Comparison of ENCODE assay signal across 1 cellular context in the genomic region with DNA sequence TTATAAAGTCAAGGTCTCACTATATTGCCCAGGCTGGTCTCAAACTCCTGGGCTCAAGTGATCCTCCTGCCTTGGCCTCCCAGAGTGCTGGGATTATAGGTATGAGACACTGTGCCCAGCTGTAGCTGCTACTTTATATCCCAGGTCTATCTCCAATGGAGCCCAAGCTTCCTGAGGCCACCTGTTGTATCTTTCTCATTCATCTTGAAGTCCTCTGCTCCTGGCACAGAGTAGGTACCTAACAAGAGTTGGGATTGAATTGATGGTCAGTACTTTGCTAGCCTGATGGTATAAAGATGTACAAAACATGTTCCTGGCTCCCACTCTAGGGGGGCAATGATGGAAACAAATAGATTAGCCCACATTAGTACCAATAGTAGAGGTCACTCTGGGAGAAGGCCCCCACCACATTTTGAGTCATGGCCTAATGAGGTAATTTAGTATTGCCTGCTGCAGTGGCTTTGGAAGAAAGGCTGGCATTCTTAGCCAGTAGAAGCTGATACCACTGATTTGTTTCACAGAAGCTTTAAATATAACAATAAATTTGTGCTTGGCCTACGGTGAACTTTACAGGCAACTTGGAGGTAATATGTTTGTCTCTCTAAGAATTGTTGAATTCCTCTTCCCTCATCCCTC.
A peak's percentile ranks its signal among the peaks of the same experiment; 100 is the strongest.
TF ChIP-seq lines count a peak whose summit lies in the region.

No MANE protein-coding gene starts in this region.

TF ChIP-seq in HEK293, 187 proteins besides CTCF, POLR2A, EP300 and RAD21 (continued from another document and continues in another):
- TF ChIP-seq, protein P1, sequence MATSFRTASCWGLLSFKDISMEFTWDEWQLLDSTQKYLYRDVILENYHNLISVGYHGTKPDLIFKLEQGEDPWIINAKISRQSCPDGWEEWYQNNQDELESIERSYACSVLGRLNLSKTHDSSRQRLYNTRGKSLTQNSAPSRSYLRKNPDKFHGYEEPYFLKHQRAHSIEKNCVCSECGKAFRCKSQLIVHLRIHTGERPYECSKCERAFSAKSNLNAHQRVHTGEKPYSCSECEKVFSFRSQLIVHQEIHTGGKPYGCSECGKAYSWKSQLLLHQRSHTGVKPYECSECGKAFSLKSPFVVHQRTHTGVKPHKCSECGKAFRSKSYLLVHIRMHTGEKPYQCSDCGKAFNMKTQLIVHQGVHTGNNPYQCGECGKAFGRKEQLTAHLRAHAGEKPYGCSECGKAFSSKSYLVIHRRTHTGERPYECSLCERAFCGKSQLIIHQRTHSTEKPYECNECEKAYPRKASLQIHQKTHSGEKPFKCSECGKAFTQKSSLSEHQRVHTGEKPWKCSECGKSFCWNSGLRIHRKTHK (tag by site-specific recombination; IDR thresholded peaks at IDR 0.05): no peak
- no peak for TF ChIP-seq ZNF776 (tag by site-specific recombination; IDR thresholded peaks at IDR 0.05; ENCODE audit: borderline replicate concordance)
- no peak for TF ChIP-seq OVOL3 (tag by site-specific recombination; IDR thresholded peaks at IDR 0.05)
- no peak for TF ChIP-seq GLIS2 (tag by site-specific recombination; IDR thresholded peaks at IDR 0.05)
- TF ChIP-seq ZNF354C (tag by site-specific recombination; IDR thresholded peaks at IDR 0.05; ENCODE audit: borderline replicate concordance, low read depth): no peak
- no peak for TF ChIP-seq SP3 (tag by site-specific recombination; IDR thresholded peaks at IDR 0.05)
- no peak for TF ChIP-seq MEIS1 (CRISPR knock-in tag; IDR thresholded peaks at IDR 0.05; ENCODE audit: borderline replicate concordance)
- TF ChIP-seq, protein P2, sequence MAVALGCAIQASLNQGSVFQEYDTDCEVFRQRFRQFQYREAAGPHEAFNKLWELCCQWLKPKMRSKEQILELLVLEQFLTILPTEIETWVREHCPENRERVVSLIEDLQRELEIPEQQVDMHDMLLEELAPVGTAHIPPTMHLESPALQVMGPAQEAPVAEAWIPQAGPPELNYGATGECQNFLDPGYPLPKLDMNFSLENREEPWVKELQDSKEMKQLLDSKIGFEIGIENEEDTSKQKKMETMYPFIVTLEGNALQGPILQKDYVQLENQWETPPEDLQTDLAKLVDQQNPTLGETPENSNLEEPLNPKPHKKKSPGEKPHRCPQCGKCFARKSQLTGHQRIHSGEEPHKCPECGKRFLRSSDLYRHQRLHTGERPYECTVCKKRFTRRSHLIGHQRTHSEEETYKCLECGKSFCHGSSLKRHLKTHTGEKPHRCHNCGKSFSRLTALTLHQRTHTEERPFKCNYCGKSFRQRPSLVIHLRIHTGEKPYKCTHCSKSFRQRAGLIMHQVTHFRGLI (tag by site-specific recombination; IDR thresholded peaks at IDR 0.05): no peak
- TF ChIP-seq ZNF335 (tag by site-specific recombination; conservative IDR thresholded peaks at IDR 0.05): peak; percentile 43; the same call in 1 of the 2 replicates
- no peak for TF ChIP-seq SALL2 (tag by site-specific recombination; IDR thresholded peaks at IDR 0.05; ENCODE audit: borderline replicate concordance)
- no peak for TF ChIP-seq PRDM10 (tag by site-specific recombination; IDR thresholded peaks at IDR 0.05)
- TF ChIP-seq AEBP2 (tag by site-specific recombination; IDR thresholded peaks at IDR 0.05; ENCODE audit: borderline replicate concordance): no peak
- TF ChIP-seq ZNF521 (tag by site-specific recombination; IDR thresholded peaks at IDR 0.05): no peak
- TF ChIP-seq ZNF76 (tag by site-specific recombination; IDR thresholded peaks at IDR 0.05; ENCODE audit: borderline replicate concordance, low read depth): no peak
- TF ChIP-seq TRIM28 (IDR thresholded peaks at IDR 0.05; ENCODE audit: borderline replicate concordance, low read length): no peak
- TF ChIP-seq ZNF362 (tag by site-specific recombination; IDR thresholded peaks at IDR 0.05): no peak
- no peak for TF ChIP-seq ZNF140 (tag by site-specific recombination; IDR thresholded peaks at IDR 0.05)
- TF ChIP-seq ZNF148 (tag by site-specific recombination; IDR thresholded peaks at IDR 0.05; ENCODE audit: borderline replicate concordance): no peak
- TF ChIP-seq OSR2 (tag by site-specific recombination; IDR thresholded peaks at IDR 0.05): peak; percentile 62; the same call in 1 of the 2 replicates
- TF ChIP-seq ZNF747 (tag by site-specific recombination; IDR thresholded peaks at IDR 0.05): no peak
- no peak for TF ChIP-seq ZNF223 (tag by site-specific recombination; IDR thresholded peaks at IDR 0.05)
- TF ChIP-seq, protein P3, sequence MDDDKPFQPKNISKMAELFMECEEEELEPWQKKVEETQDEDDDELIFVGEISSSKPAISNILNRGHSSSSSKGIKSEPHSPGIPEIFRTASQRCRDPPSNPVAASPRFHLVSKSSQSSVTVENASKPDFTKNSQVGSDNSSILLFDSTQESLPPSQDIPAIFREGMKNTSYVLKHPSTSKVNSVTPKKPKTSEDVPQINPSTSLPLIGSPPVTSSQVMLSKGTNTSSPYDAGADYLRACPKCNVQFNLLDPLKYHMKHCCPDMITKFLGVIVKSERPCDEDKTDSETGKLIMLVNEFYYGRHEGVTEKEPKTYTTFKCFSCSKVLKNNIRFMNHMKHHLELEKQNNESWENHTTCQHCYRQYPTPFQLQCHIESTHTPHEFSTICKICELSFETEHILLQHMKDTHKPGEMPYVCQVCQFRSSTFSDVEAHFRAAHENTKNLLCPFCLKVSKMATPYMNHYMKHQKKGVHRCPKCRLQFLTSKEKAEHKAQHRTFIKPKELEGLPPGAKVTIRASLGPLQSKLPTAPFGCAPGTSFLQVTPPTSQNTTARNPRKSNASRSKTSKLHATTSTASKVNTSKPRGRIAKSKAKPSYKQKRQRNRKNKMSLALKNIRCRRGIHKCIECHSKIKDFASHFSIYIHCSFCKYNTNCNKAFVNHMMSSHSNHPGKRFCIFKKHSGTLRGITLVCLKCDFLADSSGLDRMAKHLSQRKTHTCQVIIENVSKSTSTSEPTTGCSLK (tag by site-specific recombination; IDR thresholded peaks at IDR 0.05): no peak
- TF ChIP-seq ZNF558 (tag by site-specific recombination; IDR thresholded peaks at IDR 0.05): no peak
- no peak for TF ChIP-seq ZNF585B (tag by site-specific recombination; IDR thresholded peaks at IDR 0.05)
- no peak for TF ChIP-seq ZNF837 (tag by site-specific recombination; IDR thresholded peaks at IDR 0.05)
- no peak for TF ChIP-seq ZNF629 (tag by site-specific recombination; IDR thresholded peaks at IDR 0.05)
- peak; percentile 95 for TF ChIP-seq SCRT2 (tag by site-specific recombination; IDR thresholded peaks at IDR 0.05)
- TF ChIP-seq ZNF426 (tag by site-specific recombination; IDR thresholded peaks at IDR 0.05): no peak
- no peak for TF ChIP-seq ZNF248 (tag by site-specific recombination; IDR thresholded peaks at IDR 0.05)
- TF ChIP-seq ZBTB10 (tag by site-specific recombination; IDR thresholded peaks at IDR 0.05): no peak
- TF ChIP-seq SCRT1 (tag by site-specific recombination; IDR thresholded peaks at IDR 0.05; ENCODE audit: borderline replicate concordance): peak; percentile 82
- TF ChIP-seq SP2 (tag by site-specific recombination; IDR thresholded peaks at IDR 0.05): no peak
- TF ChIP-seq ZSCAN23 (tag by site-specific recombination; IDR thresholded peaks at IDR 0.05): no peak
- TF ChIP-seq ZBTB48 (tag by site-specific recombination; IDR thresholded peaks at IDR 0.05): no peak
- no peak for TF ChIP-seq PATZ1 (tag by site-specific recombination; IDR thresholded peaks at IDR 0.05)
- TF ChIP-seq KLF8 (tag by site-specific recombination; IDR thresholded peaks at IDR 0.05): no peak
- TF ChIP-seq ZNF624 (tag by site-specific recombination; IDR thresholded peaks at IDR 0.05): no peak
- 0 out of 2 replicates have a peak, but pooled peaks have one; percentile 13 for TF ChIP-seq ZNF24 (tag by site-specific recombination; IDR thresholded peaks at IDR 0.05)
- TF ChIP-seq ZEB2 (tag by site-specific recombination; IDR thresholded peaks at IDR 0.05): 0 out of 2 replicates have a peak, but pooled peaks have one; percentile 15
- no peak for TF ChIP-seq ZNF302 (tag by site-specific recombination; IDR thresholded peaks at IDR 0.05; ENCODE audit: low read depth)
